ENCODE assay signal across 15 cellular contexts in the genomic region with DNA sequence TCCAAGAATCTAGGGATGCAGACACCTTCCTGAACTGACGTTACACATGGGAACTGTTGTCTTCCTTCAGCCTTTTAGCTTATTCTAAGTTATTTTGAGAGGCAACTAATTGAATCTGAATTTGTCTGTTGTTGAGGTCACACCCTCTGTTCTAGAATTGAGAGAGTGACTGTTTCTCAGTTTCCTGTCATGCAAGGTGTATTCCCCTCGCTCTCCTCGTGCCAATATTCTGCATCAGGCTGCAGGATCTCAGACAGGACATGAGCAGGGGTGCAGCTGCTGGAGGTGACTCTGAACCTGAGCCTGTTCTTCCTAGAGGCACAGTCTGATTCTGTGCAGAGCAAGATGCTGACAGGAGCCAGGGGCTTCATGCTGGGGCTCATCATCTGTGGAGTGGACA. TPM values are rescaled to one million over a fixed set of nuclear protein-coding genes. Genes with fewer than 3 reads are reported as not detected.
DNase-seq lines count a peak whose midpoint lies in the region; ATAC-seq and TF ChIP-seq lines count a peak whose summit lies in the region.
"Had no signal": no experiment of that assay in that cellular context is flagged by ENCODE, and none has a peak within 500 bp of the region (broad histone marks: within the 10 kb centered on the region; RNA-seq: fewer than 3 reads in every experiment).

No MANE protein-coding gene starts in this region.

- no peak for TF ChIP-seq CTCF in GM13977 (IDR thresholded peaks at IDR 0.05; ENCODE audit: extremely low read depth, insufficient read depth, missing control alignments)
- no peak for TF ChIP-seq CTCF in osteocyte (IDR thresholded peaks at IDR 0.05)

- H3K27ac Mint-ChIP-seq in activated CD4-positive, alpha-beta memory T cell treated with anti-CD3 and anti-CD28 coated beads for 36 hours: no peak overlapping the region
- no peak overlapping the region for H3K27ac Mint-ChIP-seq in activated CD4-positive, alpha-beta memory T cell treated with anti-CD3 and anti-CD28 coated beads, Interleukin-2, amount 10 ng/mL, durations not matched to agents 7 days and 5 days
- peak overlapping the region; percentile 37 for H3K27ac Mint-ChIP-seq in T-helper 1 cell treated with Interleukin-12 subunit alpha and Interleukin-12 subunit beta and Interleukin-4 antibody, amounts not matched to agents 30 μg/mL and 1 μg/mL, for 36 hours
- no peak overlapping the region for H3K27ac Mint-ChIP-seq in stimulated activated effector memory CD8-positive, alpha-beta T cell treated with anti-CD3 and anti-CD28 coated beads, Interleukin-12 subunit alpha, Interleukin-12 subunit beta, amount 100 ng/mL, for 72 hours
- H3K27ac Mint-ChIP-seq in osteocyte (ENCODE audit: unreplicated experiment): no peak overlapping the region
- H3K27ac Mint-ChIP-seq: H9 had no signal

- peaks cover 12% of the 10 kb centered on the region for H3K9me3 Mint-ChIP-seq in activated CD4-positive, alpha-beta memory T cell treated with anti-CD3 and anti-CD28 coated beads for 36 hours
- H3K9me3 Mint-ChIP-seq in activated CD4-positive, alpha-beta memory T cell treated with anti-CD3 and anti-CD28 coated beads, Interleukin-2, amount 10 ng/mL, durations not matched to agents 7 days and 5 days: peaks cover 2% of the 10 kb centered on the region
- peaks cover 6% of the 10 kb centered on the region for H3K9me3 Mint-ChIP-seq in T-helper 1 cell treated with Interleukin-12 subunit alpha and Interleukin-12 subunit beta and Interleukin-4 antibody, amounts not matched to agents 30 μg/mL and 1 μg/mL, for 36 hours
- peaks cover 5% of the 10 kb centered on the region for H3K9me3 Mint-ChIP-seq in stimulated activated effector memory CD8-positive, alpha-beta T cell treated with anti-CD3 and anti-CD28 coated beads, Interleukin-12 subunit alpha, Interleukin-12 subunit beta, amount 100 ng/mL, for 72 hours
- H3K9me3 Mint-ChIP-seq in osteocyte (ENCODE audit: unreplicated experiment): peaks cover 9% of the 10 kb centered on the region

- H3K36me3 Mint-ChIP-seq in activated CD4-positive, alpha-beta memory T cell treated with anti-CD3 and anti-CD28 coated beads for 36 hours: peaks cover 2% of the 10 kb centered on the region
- H3K36me3 Mint-ChIP-seq in activated CD4-positive, alpha-beta memory T cell treated with anti-CD3 and anti-CD28 coated beads, Interleukin-2, amount 10 ng/mL, durations not matched to agents 7 days and 5 days (ENCODE audit: low read depth): no peaks in the 10 kb centered on the region
- no peaks in the 10 kb centered on the region for H3K36me3 Mint-ChIP-seq in T-helper 1 cell treated with Interleukin-12 subunit alpha and Interleukin-12 subunit beta and Interleukin-4 antibody, amounts not matched to agents 30 μg/mL and 1 μg/mL, for 36 hours (ENCODE audit: low read depth)
- H3K36me3 Mint-ChIP-seq in stimulated activated effector memory CD8-positive, alpha-beta T cell treated with anti-CD3 and anti-CD28 coated beads, Interleukin-12 subunit alpha, Interleukin-12 subunit beta, amount 100 ng/mL, for 72 hours: no peaks in the 10 kb centered on the region
- H3K36me3 Mint-ChIP-seq in osteocyte (ENCODE audit: unreplicated experiment): no peaks in the 10 kb centered on the region

- H3K27me3 Mint-ChIP-seq in activated CD4-positive, alpha-beta memory T cell treated with anti-CD3 and anti-CD28 coated beads for 36 hours: peaks cover 26% of the 10 kb centered on the region
- H3K27me3 Mint-ChIP-seq in activated CD4-positive, alpha-beta memory T cell treated with anti-CD3 and anti-CD28 coated beads, Interleukin-2, amount 10 ng/mL, durations not matched to agents 7 days and 5 days: peaks cover 17% of the 10 kb centered on the region
- no peaks in the 10 kb centered on the region for H3K27me3 Mint-ChIP-seq in T-helper 1 cell treated with Interleukin-12 subunit alpha and Interleukin-12 subunit beta and Interleukin-4 antibody, amounts not matched to agents 30 μg/mL and 1 μg/mL, for 36 hours (ENCODE audit: low read depth)
- peaks cover 76% of the 10 kb centered on the region for H3K27me3 Mint-ChIP-seq in osteocyte (ENCODE audit: unreplicated experiment)

- in situ Hi-C loops in GM13977 (cut with MboI; ENCODE audit: low pct_unique_long_range_greater_than_20kb, low sequenced_read_pairs, unreplicated experiment): no loop called here

- CTCF ChIA-PET in activated CD4-positive, alpha-beta memory T cell treated with anti-CD3 and anti-CD28 coated beads for 36 hours (lab: Charles Lee): interaction anchor here (1.1 to 1.9 kb wide), 5 partner anchors 9 to 122 kb away, joined by 4 to 5 read pairs (median 4); no protein-coding TSS in a partner anchor
- CTCF ChIA-PET in activated CD4-positive, alpha-beta memory T cell treated with anti-CD3 and anti-CD28 coated beads, Interleukin-2, amount 10 ng/mL, durations not matched to agents 7 days and 5 days (lab: Charles Lee): interaction anchor here (1.2 to 5.9 kb wide), 5 partner anchors 7 to 120 kb away, joined by 3 to 62 read pairs (median 22); no protein-coding TSS in a partner anchor

- H3K4me1 Mint-ChIP-seq in activated CD4-positive, alpha-beta memory T cell treated with anti-CD3 and anti-CD28 coated beads for 36 hours (ENCODE audit: low read depth): no peaks in the 10 kb centered on the region
- peaks cover 25% of the 10 kb centered on the region for H3K4me1 Mint-ChIP-seq in activated CD4-positive, alpha-beta memory T cell treated with anti-CD3 and anti-CD28 coated beads, Interleukin-2, amount 10 ng/mL, durations not matched to agents 7 days and 5 days
- peaks cover 19% of the 10 kb centered on the region for H3K4me1 Mint-ChIP-seq in T-helper 1 cell treated with Interleukin-12 subunit alpha and Interleukin-12 subunit beta and Interleukin-4 antibody, amounts not matched to agents 30 μg/mL and 1 μg/mL, for 36 hours (ENCODE audit: low read depth)
- H3K4me1 Mint-ChIP-seq in stimulated activated effector memory CD8-positive, alpha-beta T cell treated with anti-CD3 and anti-CD28 coated beads, Interleukin-12 subunit alpha, Interleukin-12 subunit beta, amount 100 ng/mL, for 72 hours: no peaks in the 10 kb centered on the region
- H3K4me1 Mint-ChIP-seq in osteocyte (ENCODE audit: unreplicated experiment): no peaks in the 10 kb centered on the region

- ATAC-seq in stimulated activated effector memory CD8-positive, alpha-beta T cell treated with anti-CD3 and anti-CD28 coated beads, Interleukin-12 subunit alpha, Interleukin-12 subunit beta, amount 100 ng/mL, for 72 hours: peak; percentile 67
- ATAC-seq in GM18517 (IDR thresholded peaks at IDR 0.05; ENCODE audit: unreplicated experiment): no peak
- ATAC-seq: K562 had no signal

- POLR2A ChIA-PET in activated CD4-positive, alpha-beta memory T cell treated with anti-CD3 and anti-CD28 coated beads for 36 hours (lab: Charles Lee): no interaction called here
- POLR2A ChIA-PET in activated CD4-positive, alpha-beta memory T cell treated with anti-CD3 and anti-CD28 coated beads, Interleukin-2, amount 10 ng/mL, durations not matched to agents 7 days and 5 days (lab: Charles Lee): interaction anchor here (1.0 kb wide), 1 partner anchor 143 kb away, joined by 5 read pairs; a partner anchor contains a TSS

- H3K4me3 Mint-ChIP-seq in activated CD4-positive, alpha-beta memory T cell treated with anti-CD3 and anti-CD28 coated beads for 36 hours: no peak overlapping the region
- no peak overlapping the region for H3K4me3 Mint-ChIP-seq in activated CD4-positive, alpha-beta memory T cell treated with anti-CD3 and anti-CD28 coated beads, Interleukin-2, amount 10 ng/mL, durations not matched to agents 7 days and 5 days
- no peak overlapping the region for H3K4me3 Mint-ChIP-seq in T-helper 1 cell treated with Interleukin-12 subunit alpha and Interleukin-12 subunit beta and Interleukin-4 antibody, amounts not matched to agents 30 μg/mL and 1 μg/mL, for 36 hours
- no peak overlapping the region for H3K4me3 Mint-ChIP-seq in stimulated activated effector memory CD8-positive, alpha-beta T cell treated with anti-CD3 and anti-CD28 coated beads, Interleukin-12 subunit alpha, Interleukin-12 subunit beta, amount 100 ng/mL, for 72 hours
- H3K4me3 Mint-ChIP-seq in osteocyte (ENCODE audit: unreplicated experiment): no peak overlapping the region
- H3K4me3 Mint-ChIP-seq: H9 had no signal

- intact Hi-C loops in activated CD4-positive, alpha-beta memory T cell treated with anti-CD3 and anti-CD28 coated beads for 36 hours (cut with micrococcal nuclease): no loop called here

- peak; percentile 15 for DNase-seq in activated CD4-positive, alpha-beta memory T cell treated with anti-CD3 and anti-CD28 coated beads for 36 hours
- DNase-seq in activated CD4-positive, alpha-beta memory T cell treated with anti-CD3 and anti-CD28 coated beads, Interleukin-2, amount 10 ng/mL, durations not matched to agents 7 days and 5 days: no peak
- DNase-seq in GM13977 (ENCODE audit: low spot score) (peak; percentile 72), osteocyte (ENCODE audit: extremely low spot score, unreplicated experiment) (no peak)
- DNase-seq in stimulated activated effector memory CD8-positive, alpha-beta T cell treated with anti-CD3 and anti-CD28 coated beads, Interleukin-12 subunit alpha, Interleukin-12 subunit beta, amount 100 ng/mL, for 72 hours (ENCODE audit: low spot score in 2 of 2): no peak
- DNase-seq: DMS79 treated with DMSO at 0.1 percent for 48 hours, H9, NCI-H187, NCI-H345, NCI-H526 treated with DMSO at 0.1 percent for 48 hours, Right ventricle myocardium superior had no signal

RNA-seq across cellular contexts. Expression of a gene that starts 52.5 kb away (rescaled TPM):
- total RNA-seq in activated CD4-positive, alpha-beta memory T cell treated with anti-CD3 and anti-CD28 coated beads for 36 hours: 1 to 10 TPM; 5.1 to 6.9 TPM
- 10 to 100 TPM; 89.8 to 95.6 TPM for total RNA-seq in activated CD4-positive, alpha-beta memory T cell treated with anti-CD3 and anti-CD28 coated beads, Interleukin-2, amount 10 ng/mL, durations not matched to agents 7 days and 5 days
- total RNA-seq in osteocyte: 4.7 and 5.5 TPM in 2 replicates
- total RNA-seq: G401 had no signal

RNA-seq across cellular contexts. Expression of a gene that starts 54.9 kb away (rescaled TPM):
- 10 to 100 TPM; 19.3 to 20.9 TPM for total RNA-seq in activated CD4-positive, alpha-beta memory T cell treated with anti-CD3 and anti-CD28 coated beads for 36 hours
- total RNA-seq in activated CD4-positive, alpha-beta memory T cell treated with anti-CD3 and anti-CD28 coated beads, Interleukin-2, amount 10 ng/mL, durations not matched to agents 7 days and 5 days: 100 to 1,000 TPM; 173 to 176 TPM
- 1.8 and 2.0 TPM in 2 replicates for total RNA-seq in osteocyte
- total RNA-seq: G401 had no signal

Comparison
In these comparisons a context has a peak if more than half of its experiments do, and no peak if none do; other contexts are left out.
1. DNase-seq: peak in activated CD4-positive, alpha-beta memory T cell treated with anti-CD3 and anti-CD28 coated beads for 36 hours (single experiment) and GM13977 (single experiment); none in activated CD4-positive, alpha-beta memory T cell treated with anti-CD3 and anti-CD28 coated beads, Interleukin-2, amount 10 ng/mL, durations not matched to agents 7 days and 5 days (single experiment), stimulated activated effector memory CD8-positive, alpha-beta T cell treated with anti-CD3 and anti-CD28 coated beads, Interleukin-12 subunit alpha, Interleukin-12 subunit beta, amount 100 ng/mL, for 72 hours (0 of 2) and osteocyte (single experiment).
2. RNA of a gene that starts 52.5 kb away (total RNA-seq): 89.8 to 95.6 TPM in activated CD4-positive, alpha-beta memory T cell treated with anti-CD3 and anti-CD28 coated beads, Interleukin-2, amount 10 ng/mL, durations not matched to agents 7 days and 5 days; 5.1 to 6.9 TPM in activated CD4-positive, alpha-beta memory T cell treated with anti-CD3 and anti-CD28 coated beads for 36 hours and 4.7 to 5.5 TPM in osteocyte; every median in the first group is over 10 times any median in the second.
3. RNA of a gene that starts 54.9 kb away (total RNA-seq): 173 to 176 TPM in activated CD4-positive, alpha-beta memory T cell treated with anti-CD3 and anti-CD28 coated beads, Interleukin-2, amount 10 ng/mL, durations not matched to agents 7 days and 5 days; 19.3 to 20.9 TPM in activated CD4-positive, alpha-beta memory T cell treated with anti-CD3 and anti-CD28 coated beads for 36 hours and 1.8 to 2.0 TPM in osteocyte; every median in the first group is over 4 times any median in the second.